Comparison of ENCODE assay signal across 11 cellular contexts in genomic region chr15:59400103-59400813, GRCh38. TPM values are rescaled to one million over a fixed set of nuclear protein-coding genes. Genes with fewer than 3 reads are reported as not detected.
A peak's percentile ranks its signal among the peaks of the same experiment; 100 is the strongest.
DNase-seq lines count a peak whose midpoint lies in the region; ATAC-seq and TF ChIP-seq lines count a peak whose summit lies in the region.
"Had no signal": no experiment of that assay in that cellular context is flagged by ENCODE, and none has a peak within 500 bp of the region (broad histone marks: within the 10 kb centered on the region; RNA-seq: fewer than 3 reads in every experiment).

No MANE protein-coding gene starts in this region.

- H3K4me3 ChIP-seq in GM12864 (ENCODE audit: low read depth, low read length) = peak overlapping the region; percentile 25

- no peak for DNase-seq in GM12864 (ENCODE audit: low read depth)
- peak in 1 of 2 donors; percentile 27 for DNase-seq in foreskin keratinocyte
- no peak for DNase-seq in inferior parietal cortex (ENCODE audit: extremely low spot score)
- no peak for DNase-seq in cardiac septum (ENCODE audit: low spot score)
- no peak for DNase-seq in substantia nigra (lab: John Stamatoyannopoulos, UW)
- DNase-seq: activated CD4-positive, alpha-beta T cell treated with anti-CD3 and anti-CD28 coated beads, Interleukin-2, amount 50 U/mL, for 1 hour; DMS53; NCI-H2107 had no signal

- peak; percentile 29 for ATAC-seq in GM21576 (IDR thresholded peaks at IDR 0.05; ENCODE audit: unreplicated experiment)
- peak; percentile 20 for ATAC-seq in HG03378 (IDR thresholded peaks at IDR 0.05; ENCODE audit: unreplicated experiment)
- peak; percentile 37 for ATAC-seq in foreskin keratinocyte
- ATAC-seq in GM19324 (IDR thresholded peaks at IDR 0.05; ENCODE audit: low FRiP score, unreplicated experiment) = no peak

- intact Hi-C loops in cardiac septum (cut with DNase I) = no loop called here

- peaks cover 6% of the 10 kb centered on the region for H3K4me1 ChIP-seq in foreskin keratinocyte

- no peak for TF ChIP-seq CTCF in GM12864 (IDR thresholded peaks at IDR 0.05; ENCODE audit: low read depth, low read length, missing control alignments)
- TF ChIP-seq CTCF in foreskin keratinocyte (conservative IDR thresholded peaks at IDR 0.05) = no peak

- peaks cover 6% of the 10 kb centered on the region for H3K27me3 ChIP-seq in foreskin keratinocyte

- H3K27ac ChIP-seq in foreskin keratinocyte (no peak overlapping the region), substantia nigra (ENCODE audit: low read depth, low read length, poor library complexity, severe bottlenecking) (no peak overlapping the region)

RNA-seq across cellular contexts. Expression of gene MYO1E, which starts 27.6 kb away (rescaled TPM):
- total RNA-seq in foreskin keratinocyte (132 and 159 TPM in 2 replicates), cardiac septum (41.0 TPM)
- 71.0 and 71.1 TPM in 2 replicates for polyA plus RNA-seq in foreskin keratinocyte

RNA-seq across cellular contexts. Expression of gene FAM81A, which starts 37.7 kb away (rescaled TPM):
- total RNA-seq in foreskin keratinocyte = 0.56 and 0.78 TPM in 2 replicates
- polyA plus RNA-seq in foreskin keratinocyte = 0.25 and 0.37 TPM in 2 replicates
- total RNA-seq in cardiac septum = 1.8 TPM
